In genomic region chr14:92534863-92535654, GRCh38 we compare ENCODE assay signal across 13 cellular contexts. TPM values are rescaled to one million over a fixed set of nuclear protein-coding genes. Genes with fewer than 3 reads are reported as not detected.
DNase-seq lines count a peak whose midpoint lies in the region; ATAC-seq and TF ChIP-seq lines count a peak whose summit lies in the region.
"Had no signal": no experiment of that assay in that cellular context is flagged by ENCODE, and none has a peak within 500 bp of the region (broad histone marks: within the 10 kb centered on the region; RNA-seq: fewer than 3 reads in every experiment).

No MANE protein-coding gene starts in this region.

- peaks cover 26% of the 10 kb centered on the region for H3K4me1 ChIP-seq in CD4-positive, CD25-positive, alpha-beta regulatory T cell (ENCODE audit: control insufficient read depth, insufficient read depth, low read length, poor library complexity, severe bottlenecking)
- H3K4me1 ChIP-seq in GM23338 (ENCODE audit: insufficient read depth) (no peaks in the 10 kb centered on the region), mucosa of descending colon (ENCODE audit: low read depth) (peaks cover 32% of the 10 kb centered on the region)
- H3K4me1 ChIP-seq: parathyroid adenoma had no signal

- ATAC-seq in CD4-positive, CD25-positive, alpha-beta regulatory T cell (ENCODE audit: low read depth in 2 of 2), result peak in 1 of 2 donors; percentile 45
- ATAC-seq in GM23338 (no peak), mucosa of descending colon (peak; percentile 59), GM21360 (IDR thresholded peaks at IDR 0.05; ENCODE audit: unreplicated experiment) (no peak), HG02571 (IDR thresholded peaks at IDR 0.05; ENCODE audit: unreplicated experiment) (no peak)

- no peaks in the 10 kb centered on the region for H3K27me3 ChIP-seq in CD4-positive, CD25-positive, alpha-beta regulatory T cell (ENCODE audit: control insufficient read depth, insufficient read depth, low read length)
- no peaks in the 10 kb centered on the region for H3K27me3 ChIP-seq in GM23338 (ENCODE audit: insufficient read depth)
- H3K27me3 ChIP-seq: esophagus squamous epithelium had no signal

- H3K36me3 ChIP-seq in CD4-positive, CD25-positive, alpha-beta regulatory T cell (ENCODE audit: control insufficient read depth, insufficient read depth, low read length), result no peaks in the 10 kb centered on the region
- no peaks in the 10 kb centered on the region for H3K36me3 ChIP-seq in GM23338 (ENCODE audit: insufficient read depth)
- H3K36me3 ChIP-seq in mucosa of descending colon (ENCODE audit: low read depth), result no peaks in the 10 kb centered on the region
- H3K36me3 ChIP-seq: esophagus squamous epithelium had no signal

- peak overlapping the region; percentile 37 for H3K4me3 ChIP-seq in CD4-positive, CD25-positive, alpha-beta regulatory T cell (ENCODE audit: low read depth, low read length)
- no peak overlapping the region for H3K4me3 ChIP-seq in GM23338
- no peak overlapping the region for H3K4me3 ChIP-seq in mucosa of descending colon
- H3K4me3 ChIP-seq: esophagus squamous epithelium, lung, PC-9 had no signal

- no peaks in the 10 kb centered on the region for H3K9me3 ChIP-seq in CD4-positive, CD25-positive, alpha-beta regulatory T cell (ENCODE audit: control insufficient read depth in 2 of 2, low read length in 2 of 2)
- no peaks in the 10 kb centered on the region for H3K9me3 ChIP-seq in mucosa of descending colon
- H3K9me3 ChIP-seq: esophagus squamous epithelium had no signal

- H3K27me3 Mint-ChIP-seq in CD4-positive, CD25-positive, alpha-beta regulatory T cell, result no peaks in the 10 kb centered on the region
- peaks cover 4% of the 10 kb centered on the region for H3K27me3 Mint-ChIP-seq in GM23338 (ENCODE audit: insufficient read depth, low read depth, poor library complexity)
- peaks cover 10% of the 10 kb centered on the region for H3K27me3 Mint-ChIP-seq in activated T-helper 1 cell treated with anti-CD3 and anti-CD28 coated beads, Interleukin-12 subunit alpha, Interleukin-12 subunit beta, Interleukin-2, Interleukin-4 antibody, amounts not matched to agents 30 ng/mL and 10 ng/mL and 1 ng/mL, durations not matched to agents 14 hours and 24 hours and 36 hours (ENCODE audit: insufficient read depth)

- no peak for TF ChIP-seq CTCF in GM23338 (conservative IDR thresholded peaks at IDR 0.05; ENCODE audit: low read depth in 2 of 2)
- no peak for TF ChIP-seq CTCF in mucosa of descending colon (IDR thresholded peaks at IDR 0.05)

- H3K27ac ChIP-seq in CD4-positive, CD25-positive, alpha-beta regulatory T cell (ENCODE audit: insufficient read depth, low read length, poor library complexity, severe bottlenecking), result no peak overlapping the region
- no peak overlapping the region for H3K27ac ChIP-seq in GM23338 (ENCODE audit: low read depth)
- H3K27ac ChIP-seq: parathyroid adenoma, PC-9 had no signal

- H4K20me1 ChIP-seq in GM23338 (replicated peaks; ENCODE audit: insufficient read depth), result no peaks in the 10 kb centered on the region

- intact Hi-C loops in activated T-helper 1 cell treated with anti-CD3 and anti-CD28 coated beads, Interleukin-12 subunit alpha, Interleukin-12 subunit beta, Interleukin-2, Interleukin-4 antibody, amounts not matched to agents 30 ng/mL and 10 ng/mL and 1 ng/mL, durations not matched to agents 14 hours and 24 hours and 36 hours (cut with micrococcal nuclease), result loop anchor here (10.0 kb wide), 1 partner anchor 50 kb away; no protein-coding TSS in a partner anchor
- intact Hi-C loops in mucosa of descending colon (cut with DNase I, micrococcal nuclease), result no loop called here

- no peaks in the 10 kb centered on the region for H3F3A ChIP-seq in GM23338 (replicated peaks; ENCODE audit: low read depth)

- peak overlapping the region in 3 of 4 donors; percentile 29 to 87 (median 61) for H3K4me3 Mint-ChIP-seq in CD4-positive, CD25-positive, alpha-beta regulatory T cell
- H3K4me3 Mint-ChIP-seq in GM23338, result no peak overlapping the region
- peak overlapping the region; percentile 45 for H3K4me3 Mint-ChIP-seq in activated T-helper 1 cell treated with anti-CD3 and anti-CD28 coated beads, Interleukin-12 subunit alpha, Interleukin-12 subunit beta, Interleukin-2, Interleukin-4 antibody, amounts not matched to agents 30 ng/mL and 10 ng/mL and 1 ng/mL, durations not matched to agents 14 hours and 24 hours and 36 hours
- H3K4me3 Mint-ChIP-seq: CD14-positive monocyte had no signal

- H2AFZ ChIP-seq in GM23338, result 0 out of 2 replicates have a peak overlapping the region, but pooled peaks have one; percentile 3
- H2AFZ ChIP-seq: parathyroid adenoma, PC-9 had no signal

- H3K4me1 Mint-ChIP-seq in CD4-positive, CD25-positive, alpha-beta regulatory T cell, result peaks cover 12 to 67% (median 24%) of the 10 kb centered on the region in 4 donors
- peaks cover 3% of the 10 kb centered on the region; the same call in 1 of the 3 replicates for H3K4me1 Mint-ChIP-seq in GM23338
- peaks cover 38% of the 10 kb centered on the region for H3K4me1 Mint-ChIP-seq in activated T-helper 1 cell treated with anti-CD3 and anti-CD28 coated beads, Interleukin-12 subunit alpha, Interleukin-12 subunit beta, Interleukin-2, Interleukin-4 antibody, amounts not matched to agents 30 ng/mL and 10 ng/mL and 1 ng/mL, durations not matched to agents 14 hours and 24 hours and 36 hours (ENCODE audit: low read depth)

- no peaks in the 10 kb centered on the region for H3K9me2 ChIP-seq in GM23338 (ENCODE audit: insufficient read depth)

- peak overlapping the region; percentile 22 to 81 (median 60) for H3K27ac Mint-ChIP-seq in CD4-positive, CD25-positive, alpha-beta regulatory T cell
- H3K27ac Mint-ChIP-seq in GM23338, result no peak overlapping the region
- peak overlapping the region; percentile 45 for H3K27ac Mint-ChIP-seq in activated T-helper 1 cell treated with anti-CD3 and anti-CD28 coated beads, Interleukin-12 subunit alpha, Interleukin-12 subunit beta, Interleukin-2, Interleukin-4 antibody, amounts not matched to agents 30 ng/mL and 10 ng/mL and 1 ng/mL, durations not matched to agents 14 hours and 24 hours and 36 hours

- H3K36me3 Mint-ChIP-seq in CD4-positive, CD25-positive, alpha-beta regulatory T cell, result no peaks in the 10 kb centered on the region
- no peaks in the 10 kb centered on the region for H3K36me3 Mint-ChIP-seq in GM23338 (ENCODE audit: low read depth)
- H3K36me3 Mint-ChIP-seq in activated T-helper 1 cell treated with anti-CD3 and anti-CD28 coated beads, Interleukin-12 subunit alpha, Interleukin-12 subunit beta, Interleukin-2, Interleukin-4 antibody, amounts not matched to agents 30 ng/mL and 10 ng/mL and 1 ng/mL, durations not matched to agents 14 hours and 24 hours and 36 hours (ENCODE audit: low read depth), result no peaks in the 10 kb centered on the region

- DNase-seq in CD4-positive, CD25-positive, alpha-beta regulatory T cell, result peak in 1 of 3 donors; percentile 69
- DNase-seq in GM23338 (ENCODE audit: low spot score), result no peak
- no peak for DNase-seq in activated T-helper 1 cell treated with anti-CD3 and anti-CD28 coated beads, Interleukin-12 subunit alpha, Interleukin-12 subunit beta, Interleukin-2, Interleukin-4 antibody, amounts not matched to agents 30 ng/mL and 10 ng/mL and 1 ng/mL, durations not matched to agents 14 hours and 24 hours and 36 hours (ENCODE audit: low spot score)
- DNase-seq in mucosa of descending colon, result peak; percentile 52 to 65 (median 56)
- no peak for DNase-seq in SKM-1 treated with dmso at 0.1 percent for 144 hours (lab: John Stamatoyannopoulos, UW; ENCODE audit: unreplicated experiment)
- DNase-seq in NOMO-1 treated with DMSO at 0.1 percent for 48 hours (lab: John Stamatoyannopoulos, UW; ENCODE audit: unreplicated experiment), result no peak
- DNase-seq: esophagus squamous epithelium, PC-9 had no signal

- no peaks in the 10 kb centered on the region for H3K9me3 Mint-ChIP-seq in CD4-positive, CD25-positive, alpha-beta regulatory T cell
- H3K9me3 Mint-ChIP-seq in GM23338, result no peaks in the 10 kb centered on the region
- H3K9me3 Mint-ChIP-seq in activated T-helper 1 cell treated with anti-CD3 and anti-CD28 coated beads, Interleukin-12 subunit alpha, Interleukin-12 subunit beta, Interleukin-2, Interleukin-4 antibody, amounts not matched to agents 30 ng/mL and 10 ng/mL and 1 ng/mL, durations not matched to agents 14 hours and 24 hours and 36 hours, result no peaks in the 10 kb centered on the region
- H3K9me3 Mint-ChIP-seq: CD14-positive monocyte had no signal

- H3K4me2 ChIP-seq in GM23338, result no peak overlapping the region
- H3K4me2 ChIP-seq: PC-9 had no signal

- H3K79me2 ChIP-seq in GM23338 (replicated peaks; ENCODE audit: insufficient read depth), result no peaks in the 10 kb centered on the region

TF ChIP-seq in GM23338, 12 proteins besides CTCF, POLR2A, EP300 and RAD21 (continues in another document):
- TF ChIP-seq ZNF114 (CRISPR knock-in tag; IDR thresholded peaks at IDR 0.05), result no peak
- TF ChIP-seq ZNF331 (CRISPR knock-in tag; IDR thresholded peaks at IDR 0.05; ENCODE audit: low read depth), result no peak

RNA-seq across cellular contexts. Expression of gene RIN3, which starts 21.5 kb away (rescaled TPM):
- 120 TPM for total RNA-seq in CD4-positive, CD25-positive, alpha-beta regulatory T cell
- polyA plus RNA-seq in CD4-positive, CD25-positive, alpha-beta regulatory T cell, result 10 to 100 TPM; 21.0 to 25.7 (median 23.1) TPM
- total RNA-seq in GM23338 (2014; rRNA removed; shearing (Covaris generic)), result 0.78 and 0.97 TPM in 2 replicates
- polyA plus RNA-seq in GM23338 (2016; fragmentation: Nextera tagmentation; extraction: Ambion mirVana), result 0.63 and 1.5 TPM in 2 replicates
- total RNA-seq in activated T-helper 1 cell treated with anti-CD3 and anti-CD28 coated beads, Interleukin-12 subunit alpha, Interleukin-12 subunit beta, Interleukin-2, Interleukin-4 antibody, amounts not matched to agents 30 ng/mL and 10 ng/mL and 1 ng/mL, durations not matched to agents 14 hours and 24 hours and 36 hours, result 34.7 and 35.3 TPM in 2 replicates
- total RNA-seq in mucosa of descending colon, result 10 to 100 TPM; 26.2 to 51.0 (median 32.9) TPM

Comparison
In these comparisons a context has a peak if more than half of its experiments do, and no peak if none do; other contexts are left out.
1. DNase-seq: peak in mucosa of descending colon (3 of 3); none in GM23338 (single experiment), activated T-helper 1 cell treated with anti-CD3 and anti-CD28 coated beads, Interleukin-12 subunit alpha, Interleukin-12 subunit beta, Interleukin-2, Interleukin-4 antibody, amounts not matched to agents 30 ng/mL and 10 ng/mL and 1 ng/mL, durations not matched to agents 14 hours and 24 hours and 36 hours (single experiment), SKM-1 treated with dmso at 0.1 percent for 144 hours (single experiment) and NOMO-1 treated with DMSO at 0.1 percent for 48 hours (single experiment).
2. RNA of gene RIN3, which starts 21.5 kb away (total RNA-seq): 120 TPM in CD4-positive, CD25-positive, alpha-beta regulatory T cell (single experiment), 34.7 to 35.3 TPM in activated T-helper 1 cell treated with anti-CD3 and anti-CD28 coated beads, Interleukin-12 subunit alpha, Interleukin-12 subunit beta, Interleukin-2, Interleukin-4 antibody, amounts not matched to agents 30 ng/mL and 10 ng/mL and 1 ng/mL, durations not matched to agents 14 hours and 24 hours and 36 hours and 26.2 to 51.0 TPM in mucosa of descending colon; 0.78 to 0.97 TPM in GM23338; every median in the first group is over 10 times any median in the second.